In the genomic region with DNA sequence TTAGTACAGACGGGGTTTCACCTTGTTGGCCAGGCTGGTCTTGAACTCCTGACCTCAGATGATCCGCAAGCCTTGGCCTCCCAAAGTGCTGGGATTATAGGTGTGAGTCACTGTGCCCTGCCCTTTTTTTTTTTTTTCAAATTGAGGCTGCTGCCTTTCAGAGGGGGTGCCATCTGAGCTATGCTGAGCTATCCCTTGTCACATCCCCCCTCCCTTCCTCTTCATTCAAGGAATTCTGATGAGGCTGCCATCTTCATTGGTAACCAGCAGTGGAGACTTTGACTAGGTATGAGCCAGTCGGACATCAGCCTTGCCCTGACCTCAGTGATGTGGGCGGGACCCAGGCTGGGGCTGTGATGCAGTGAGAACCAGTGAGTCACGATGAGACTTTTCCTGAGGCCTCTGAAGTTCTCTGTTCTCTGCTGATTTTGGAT, we compare ENCODE assay signal across 1 cellular context.
TF ChIP-seq lines count a peak whose summit lies in the region.

No MANE protein-coding gene starts in this region.

TF ChIP-seq in IMR-90, 13 proteins besides CTCF, POLR2A, EP300 and RAD21 (continued from another document):
- TF ChIP-seq, protein P1, sequence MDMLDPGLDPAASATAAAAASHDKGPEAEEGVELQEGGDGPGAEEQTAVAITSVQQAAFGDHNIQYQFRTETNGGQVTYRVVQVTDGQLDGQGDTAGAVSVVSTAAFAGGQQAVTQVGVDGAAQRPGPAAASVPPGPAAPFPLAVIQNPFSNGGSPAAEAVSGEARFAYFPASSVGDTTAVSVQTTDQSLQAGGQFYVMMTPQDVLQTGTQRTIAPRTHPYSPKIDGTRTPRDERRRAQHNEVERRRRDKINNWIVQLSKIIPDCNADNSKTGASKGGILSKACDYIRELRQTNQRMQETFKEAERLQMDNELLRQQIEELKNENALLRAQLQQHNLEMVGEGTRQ (IDR thresholded peaks at IDR 0.05; ENCODE audit: low read depth, low read length): no peak
- TF ChIP-seq NFE2L2 (IDR thresholded peaks at IDR 0.05; ENCODE audit: low read depth, low read length): peak; percentile 34; the same call in 1 of the 2 replicates
- no peak for TF ChIP-seq BHLHE40 (IDR thresholded peaks at IDR 0.05; ENCODE audit: low read depth, low read length)
- TF ChIP-seq FOS (IDR thresholded peaks at IDR 0.05; ENCODE audit: low read depth, low read length): peak; percentile 36
- peak; percentile 39 for TF ChIP-seq RCOR1 (IDR thresholded peaks at IDR 0.05; ENCODE audit: insufficient replicate concordance, low read length)
- TF ChIP-seq, protein P2, sequence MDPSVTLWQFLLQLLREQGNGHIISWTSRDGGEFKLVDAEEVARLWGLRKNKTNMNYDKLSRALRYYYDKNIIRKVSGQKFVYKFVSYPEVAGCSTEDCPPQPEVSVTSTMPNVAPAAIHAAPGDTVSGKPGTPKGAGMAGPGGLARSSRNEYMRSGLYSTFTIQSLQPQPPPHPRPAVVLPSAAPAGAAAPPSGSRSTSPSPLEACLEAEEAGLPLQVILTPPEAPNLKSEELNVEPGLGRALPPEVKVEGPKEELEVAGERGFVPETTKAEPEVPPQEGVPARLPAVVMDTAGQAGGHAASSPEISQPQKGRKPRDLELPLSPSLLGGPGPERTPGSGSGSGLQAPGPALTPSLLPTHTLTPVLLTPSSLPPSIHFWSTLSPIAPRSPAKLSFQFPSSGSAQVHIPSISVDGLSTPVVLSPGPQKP (IDR thresholded peaks at IDR 0.05; ENCODE audit: borderline replicate concordance, low read depth, low read length): no peak
- TF ChIP-seq MAZ (IDR thresholded peaks at IDR 0.05; ENCODE audit: borderline replicate concordance, low read depth, low read length): no peak
- no peak for TF ChIP-seq SMC3 (IDR thresholded peaks at IDR 0.05; ENCODE audit: low read depth, low read length)
- TF ChIP-seq CHD1 (IDR thresholded peaks at IDR 0.05; ENCODE audit: low read depth, low read length): no peak
- TF ChIP-seq MAFK (IDR thresholded peaks at IDR 0.05; ENCODE audit: low read depth, low read length): no peak
- no peak for TF ChIP-seq MXI1 (IDR thresholded peaks at IDR 0.05; ENCODE audit: borderline replicate concordance, low read depth, low read length)
- TF ChIP-seq CEBPB (IDR thresholded peaks at IDR 0.05; ENCODE audit: low read depth, low read length): no peak
